Comparison of ENCODE assay signal across 21 cellular contexts in genomic region chrX:8960809-8961413, GRCh38.
DNase-seq lines count a peak whose midpoint lies in the region; ATAC-seq and TF ChIP-seq lines count a peak whose summit lies in the region.
"Had no signal": no experiment of that assay in that cellular context is flagged by ENCODE, and none has a peak within 500 bp of the region (broad histone marks: within the 10 kb centered on the region; RNA-seq: fewer than 3 reads in every experiment).

No MANE protein-coding gene starts in this region.

- H3K9me3 ChIP-seq in BLaER1 treated with 17β-estradiol and CSF1 and Interleukin-3, amounts not matched to agents 10 nM and 100 nM (replicated peaks in 1 of 11): peaks cover 21 to 47% (median 27%) of the 10 kb centered on the region in 11 experiments
- H3K9me3 ChIP-seq in endodermal cell (ENCODE audit: control insufficient read depth, low read length): no peaks in the 10 kb centered on the region
- H3K9me3 ChIP-seq: mucosa of descending colon, right atrium auricular region, SK-N-SH, testis had no signal

- WGBS in endodermal cell (ENCODE audit: insufficient coverage in 1 of 2, insufficient read length in 1 of 2), 2 experiments: 92% methylated on average over 1 of the region's 5 CpGs; no CpG with 5 or more reads in 1 of the 2 experiments

- H3K27ac ChIP-seq in BLaER1 treated with 17β-estradiol and CSF1 and Interleukin-3, amounts not matched to agents 10 nM and 100 nM: no peak overlapping the region
- no peak overlapping the region for H3K27ac ChIP-seq in endodermal cell (ENCODE audit: low read depth, low read length)
- H3K27ac ChIP-seq: right atrium auricular region, testis had no signal

- H3K27me3 Mint-ChIP-seq in WTC11 (ENCODE audit: low read depth): peaks cover 7% of the 10 kb centered on the region
- peaks cover 13% of the 10 kb centered on the region for H3K27me3 Mint-ChIP-seq in activated CD8-positive, alpha-beta memory T cell treated with anti-CD3 and anti-CD28 coated beads, Interleukin-2, amount 10 ng/mL, durations not matched to agents 7 days and 5 days
- peaks cover 23% of the 10 kb centered on the region for H3K27me3 Mint-ChIP-seq in endodermal cell (ENCODE audit: insufficient read depth)

- H4K20me1 ChIP-seq in BLaER1 treated with 17β-estradiol and CSF1 and Interleukin-3, amounts not matched to agents 10 nM and 100 nM: peaks cover 0 to 7% (median 0%) of the 10 kb centered on the region in 11 experiments; a peak in 2 of 22 replicates

- no peak overlapping the region for H3K9ac ChIP-seq in BLaER1 treated with 17β-estradiol and CSF1 and Interleukin-3, amounts not matched to agents 10 nM and 100 nM
- no peak overlapping the region for H3K9ac ChIP-seq in endodermal cell (ENCODE audit: extremely low read depth, low read length, poor library complexity, severe bottlenecking)
- H3K9ac ChIP-seq: SK-N-SH had no signal

- POLR2A ChIA-PET in WTC11 (lab: Charles Lee): no interaction called here

- H3K4me1 Mint-ChIP-seq in WTC11 (peaks cover 31% of the 10 kb centered on the region), endodermal cell (peaks cover 8% of the 10 kb centered on the region)
- no peaks in the 10 kb centered on the region for H3K4me1 Mint-ChIP-seq in activated CD8-positive, alpha-beta memory T cell treated with anti-CD3 and anti-CD28 coated beads, Interleukin-2, amount 10 ng/mL, durations not matched to agents 7 days and 5 days

- H3K36me3 ChIP-seq in BLaER1 treated with 17β-estradiol and CSF1 and Interleukin-3, amounts not matched to agents 10 nM and 100 nM: 0 out of 22 replicates have a peak, but pooled peaks cover 0 to 4% (median 0%) of the 10 kb centered on the region in 11 experiments
- H3K36me3 ChIP-seq in endodermal cell (ENCODE audit: control insufficient read depth, insufficient read depth, low read length): no peaks in the 10 kb centered on the region
- H3K36me3 ChIP-seq: right atrium auricular region had no signal

- H3K4me2 ChIP-seq in BLaER1 treated with 17β-estradiol and CSF1 and Interleukin-3, amounts not matched to agents 10 nM and 100 nM: peak overlapping the region; percentile 11 to 58 (median 30); a peak in 13 of 22 replicates
- H3K4me2 ChIP-seq: SK-N-SH had no signal

- H3K4me3 ChIP-seq in BLaER1 treated with 17β-estradiol and CSF1 and Interleukin-3, amounts not matched to agents 10 nM and 100 nM: no peak overlapping the region
- H3K4me3 ChIP-seq in endodermal cell (ENCODE audit: low read length): no peak overlapping the region
- H3K4me3 ChIP-seq: mucosa of descending colon, right atrium auricular region, testis had no signal

- H3K36me3 Mint-ChIP-seq in WTC11: peaks cover 18% of the 10 kb centered on the region
- H3K36me3 Mint-ChIP-seq in activated CD8-positive, alpha-beta memory T cell treated with anti-CD3 and anti-CD28 coated beads, Interleukin-2, amount 10 ng/mL, durations not matched to agents 7 days and 5 days: no peaks in the 10 kb centered on the region
- H3K36me3 Mint-ChIP-seq in endodermal cell (ENCODE audit: low read depth): no peaks in the 10 kb centered on the region
- H3K36me3 Mint-ChIP-seq: activated naive CD8-positive, alpha-beta T cell had no signal

- CTCF ChIA-PET in WTC11 (lab: Charles Lee): no interaction called here
- CTCF ChIA-PET in activated CD8-positive, alpha-beta memory T cell treated with anti-CD3 and anti-CD28 coated beads, Interleukin-2, amount 10 ng/mL, durations not matched to agents 7 days and 5 days (lab: Charles Lee): no interaction called here

- H3K9me3 Mint-ChIP-seq in WTC11: peaks cover 24% of the 10 kb centered on the region
- no peaks in the 10 kb centered on the region for H3K9me3 Mint-ChIP-seq in activated CD8-positive, alpha-beta memory T cell treated with anti-CD3 and anti-CD28 coated beads, Interleukin-2, amount 10 ng/mL, durations not matched to agents 7 days and 5 days (ENCODE audit: low read depth)
- H3K9me3 Mint-ChIP-seq in endodermal cell: peaks cover 54% of the 10 kb centered on the region
- H3K9me3 Mint-ChIP-seq: activated T-cell treated with anti-CD3 and anti-CD28 coated beads, Interleukin-2, amount 50 U/mL, for 4 hours had no signal

- peaks cover 0 to 93% (median 0%) of the 10 kb centered on the region in 11 experiments; a peak in 9 of 22 replicates for H3K27me3 ChIP-seq in BLaER1 treated with 17β-estradiol and CSF1 and Interleukin-3, amounts not matched to agents 10 nM and 100 nM
- H3K27me3 ChIP-seq in endodermal cell (ENCODE audit: control insufficient read depth, insufficient read depth, low read length, poor library complexity, severe bottlenecking): peaks cover 35% of the 10 kb centered on the region
- H3K27me3 ChIP-seq: right atrium auricular region, testis had no signal

- peaks cover 8 to 17% (median 12%) of the 10 kb centered on the region in 10 experiments; a peak in 17 of 20 replicates for H3K4me1 ChIP-seq in BLaER1 treated with 17β-estradiol and CSF1 and Interleukin-3, amounts not matched to agents 10 nM and 100 nM
- H3K4me1 ChIP-seq in endodermal cell (ENCODE audit: control insufficient read depth, insufficient read depth, low read length): no peaks in the 10 kb centered on the region
- H3K4me1 ChIP-seq: right atrium auricular region, testis had no signal

- DNase-seq in LHCN-M2 (ENCODE audit: low read depth) (peak; percentile 61), WTC11 (ENCODE audit: low spot score) (no peak), medulla oblongata (ENCODE audit: extremely low spot score) (peak; percentile 4), endodermal cell (no peak)
- DNase-seq in activated CD8-positive, alpha-beta memory T cell treated with anti-CD3 and anti-CD28 coated beads, Interleukin-2, amount 10 ng/mL, durations not matched to agents 7 days and 5 days: no peak
- DNase-seq in activated CD4-positive, alpha-beta T cell treated with anti-CD3 and anti-CD28 coated beads, Interleukin-2, amount 50 U/mL, for 4 hours: no peak
- DNase-seq: activated CD4-positive, alpha-beta T cell treated with anti-CD3 and anti-CD28 coated beads, Interleukin-2, amount 50 U/mL, for 1 hour; activated T-cell treated with anti-CD3 and anti-CD28 coated beads, Interleukin-2, amount 50 U/mL, for 4 hours; Calu3; hypothalamus; NCI-H187 treated with DMSO at 0.1 percent for 48 hours; NCI-H510A treated with DMSO at 0.1 percent for 48 hours; nucleus accumbens; SK-N-SH; stimulated activated CD4-positive, alpha-beta T cell treated with anti-CD3 and anti-CD28 coated beads, Interleukin-2, amount 100 ng/mL, for 24 hours; testis had no signal

- no peak for TF ChIP-seq CTCF in WTC11 (IDR thresholded peaks at IDR 0.05)
- no peak for TF ChIP-seq CTCF in endodermal cell (conservative IDR thresholded peaks at IDR 0.05)

- ATAC-seq in WTC11: peak; percentile 80
- no peak for ATAC-seq in activated CD8-positive, alpha-beta memory T cell treated with anti-CD3 and anti-CD28 coated beads, Interleukin-2, amount 10 ng/mL, durations not matched to agents 7 days and 5 days
- no peak for ATAC-seq in HG03378 (IDR thresholded peaks at IDR 0.05; ENCODE audit: unreplicated experiment)
- ATAC-seq: activated T-cell treated with anti-CD3 and anti-CD28 coated beads, Interleukin-2, amount 50 U/mL, for 4 hours; mucosa of descending colon had no signal

- H3K27ac Mint-ChIP-seq in WTC11 (peak overlapping the region; percentile 26), endodermal cell (no peak overlapping the region)
- no peak overlapping the region for H3K27ac Mint-ChIP-seq in activated CD8-positive, alpha-beta memory T cell treated with anti-CD3 and anti-CD28 coated beads, Interleukin-2, amount 10 ng/mL, durations not matched to agents 7 days and 5 days
- H3K27ac Mint-ChIP-seq: activated naive CD8-positive, alpha-beta T cell had no signal

- H3K4me3 Mint-ChIP-seq in WTC11 (no peak overlapping the region), endodermal cell (no peak overlapping the region)
- no peak overlapping the region for H3K4me3 Mint-ChIP-seq in activated CD8-positive, alpha-beta memory T cell treated with anti-CD3 and anti-CD28 coated beads, Interleukin-2, amount 10 ng/mL, durations not matched to agents 7 days and 5 days
- H3K4me3 Mint-ChIP-seq: activated naive CD8-positive, alpha-beta T cell; activated T-cell treated with anti-CD3 and anti-CD28 coated beads, Interleukin-2, amount 50 U/mL, for 4 hours had no signal

TF ChIP-seq in WTC11, 78 proteins besides CTCF, POLR2A, EP300 and RAD21 (continues in another document):
- TF ChIP-seq ZNF219 (CRISPR knock-in tag; IDR thresholded peaks at IDR 0.05; ENCODE audit: borderline replicate concordance) (no peak), TEAD4 (CRISPR knock-in tag; IDR thresholded peaks at IDR 0.05) (no peak), USF1 (CRISPR knock-in tag; IDR thresholded peaks at IDR 0.05) (no peak), CBFB (CRISPR knock-in tag; IDR thresholded peaks at IDR 0.05; ENCODE audit: low read depth) (no peak), E2F4 (CRISPR knock-in tag; IDR thresholded peaks at IDR 0.05; ENCODE audit: borderline replicate concordance, low read depth) (no peak), PRRX2 (CRISPR knock-in tag; IDR thresholded peaks at IDR 0.05) (no peak), CDX4 (CRISPR knock-in tag; IDR thresholded peaks at IDR 0.05; ENCODE audit: borderline replicate concordance) (no peak), JAZF1 (CRISPR knock-in tag; IDR thresholded peaks at IDR 0.05) (no peak), FOXJ3 (CRISPR knock-in tag; IDR thresholded peaks at IDR 0.05; ENCODE audit: borderline replicate concordance) (no peak), ZNF317 (CRISPR knock-in tag; IDR thresholded peaks at IDR 0.05; ENCODE audit: borderline replicate concordance, low read depth) (no peak), ELF4 (CRISPR knock-in tag; IDR thresholded peaks at IDR 0.05; ENCODE audit: low read depth) (no peak)

Comparison
In these comparisons a context has a peak if more than half of its experiments do, and no peak if none do; other contexts are left out.
1. DNase-seq: peak in LHCN-M2 (single experiment) and medulla oblongata (single experiment); none in WTC11 (single experiment), activated CD8-positive, alpha-beta memory T cell treated with anti-CD3 and anti-CD28 coated beads, Interleukin-2, amount 10 ng/mL, durations not matched to agents 7 days and 5 days (single experiment), endodermal cell (single experiment) and activated CD4-positive, alpha-beta T cell treated with anti-CD3 and anti-CD28 coated beads, Interleukin-2, amount 50 U/mL, for 4 hours (0 of 2).